In genomic region chr17:44344939-44345496, GRCh38 we compare ENCODE assay signal across 7 cellular contexts. TPM values are rescaled to one million over a fixed set of nuclear protein-coding genes. Genes with fewer than 3 reads are reported as not detected.
DNase-seq lines count a peak whose midpoint lies in the region; ATAC-seq and TF ChIP-seq lines count a peak whose summit lies in the region.

Gene GRN, plus strand, starts transcription at chr17:44345302. Its CDS starts 3,863 bp downstream, at chr17:44349165.

- H2AFZ ChIP-seq in mammary epithelial cell (ENCODE audit: low read depth, low read length): peak within 1 kb of the TSS; percentile 85

- TSS peak; percentile 90 for BruUV-seq in mammary epithelial cell (replicated peaks; lab: Mats Ljungman, UMichigan)

- H3K9me3 ChIP-seq in WERI-Rb-1 (ENCODE audit: severe bottlenecking) (no peaks in the 10 kb centered on the region), mammary epithelial cell (replicated peaks; ENCODE audit: insufficient read depth, low read length) (no peaks in the 10 kb centered on the region), iPS-20b (ENCODE audit: insufficient read depth, low read depth, low read length) (no peaks in the 10 kb centered on the region)

- 0% methylated on average over 11 of the region's 26 CpGs for WGBS in mammary epithelial cell (ENCODE audit: low coverage, missing lambda C conversion rate)

- peak within 1 kb of the TSS; percentile 80 for H3K4me3 ChIP-seq in WERI-Rb-1 (ENCODE audit: low read depth, low read length)
- H3K4me3 ChIP-seq in mammary epithelial cell (replicated peaks in 1 of 3; ENCODE audit: insufficient read depth in 1 of 3, low read depth in 2 of 3, low read length in 3 of 3): peak within 1 kb of the TSS; percentile 79 to 87 (median 86)
- peak within 1 kb of the TSS; percentile 92 for H3K4me3 ChIP-seq in iPS-20b (ENCODE audit: low read length)
- H3K4me3 ChIP-seq in skin epidermis: peak within 1 kb of the TSS; percentile 72 to 94 (median 86)

- DNase-seq in NCI-H2196 (lab: John Stamatoyannopoulos, UW; ENCODE audit: unreplicated experiment) (peak; percentile 98), WERI-Rb-1 (peak; percentile 98), mammary epithelial cell (peak; percentile 98)

- peak; percentile 69 for ATAC-seq in GM18511 (IDR thresholded peaks at IDR 0.05; ENCODE audit: unreplicated experiment)
- ATAC-seq in HG03066 (IDR thresholded peaks at IDR 0.05; ENCODE audit: low read depth, unreplicated experiment): peak; percentile 67

- peak within 1 kb of the TSS; percentile 54 for H3K27ac ChIP-seq in WERI-Rb-1
- peak within 1 kb of the TSS; percentile 67 for H3K27ac ChIP-seq in mammary epithelial cell (ENCODE audit: insufficient read depth, low read depth, low read length)
- no peak within 1 kb of the TSS for H3K27ac ChIP-seq in iPS-20b (ENCODE audit: low read length)
- peak within 1 kb of the TSS; percentile 68 to 97 (median 91) for H3K27ac ChIP-seq in skin epidermis

- H3K36me3 ChIP-seq in WERI-Rb-1 (peaks cover 4% of the 10 kb centered on the region; the same call in 1 of the 2 replicates), mammary epithelial cell (ENCODE audit: insufficient read depth, low read length) (no peaks in the 10 kb centered on the region), iPS-20b (ENCODE audit: insufficient read depth, low read depth, low read length) (no peaks in the 10 kb centered on the region)

- H4K20me1 ChIP-seq in mammary epithelial cell (ENCODE audit: insufficient read depth, low read length): no peaks in the 10 kb centered on the region

- peaks cover 32% of the 10 kb centered on the region for H3K79me2 ChIP-seq in mammary epithelial cell (ENCODE audit: insufficient read depth, low read length)

- dilution Hi-C loops in mammary epithelial cell (cut with HindIII; ENCODE audit: low sequenced_read_pairs): no loop called here

- no peak for TF ChIP-seq CTCF in WERI-Rb-1 (IDR thresholded peaks at IDR 0.05; ENCODE audit: low read depth, low read length)
- no peak for TF ChIP-seq CTCF in mammary epithelial cell (conservative IDR thresholded peaks at IDR 0.05 in 1 of 2, IDR thresholded peaks at IDR 0.05 in 1 of 2; ENCODE audit: extremely low read depth in 1 of 2, insufficient read depth in 1 of 2, low read depth in 1 of 2, low read length in 2 of 2)

- H3K27me3 ChIP-seq in WERI-Rb-1 (ENCODE audit: insufficient read depth, low read depth, severe bottlenecking) (no peaks in the 10 kb centered on the region), mammary epithelial cell (ENCODE audit: insufficient read depth, low read length) (no peaks in the 10 kb centered on the region), iPS-20b (ENCODE audit: insufficient read depth, low read length) (peaks cover 14% of the 10 kb centered on the region)

- H3K9ac ChIP-seq in mammary epithelial cell (ENCODE audit: insufficient read depth, low read length) (peak within 1 kb of the TSS; percentile 83), iPS-20b (ENCODE audit: low read depth, low read length) (peak within 1 kb of the TSS; percentile 80)

- H3K4me2 ChIP-seq in mammary epithelial cell (ENCODE audit: insufficient read depth, low read depth, low read length): peak within 1 kb of the TSS; percentile 91

- CTCF ChIA-PET in mammary epithelial cell (lab: Charles Lee; ENCODE audit: low non-redundant PET): interaction anchor here (0.6 to 1.4 kb wide), 6 partner anchors 18 to 262 kb away, joined by 3 to 5 read pairs (median 3); partner anchors contain the start of gene RUNDC3A

- H3K4me1 ChIP-seq in mammary epithelial cell (ENCODE audit: insufficient read depth, low read length) (peaks cover 34% of the 10 kb centered on the region), iPS-20b (ENCODE audit: insufficient read depth, low read length) (0 out of 2 replicates have a peak, but pooled peaks cover 5% of the 10 kb centered on the region)

- intact Hi-C loops in mammary epithelial cell (cut with micrococcal nuclease): loop anchor here (2.0 to 5.0 kb wide), 4 partner anchors 20 to 343 kb away; partner anchors contain the start of genes NAGS and SLC25A39

- in situ Hi-C loops in mammary epithelial cell (cut with MboI; ENCODE audit: low sequenced_read_pairs in 2 of 2): no loop called here

RNA-seq across cellular contexts. Expression of gene GRN, which starts in this region (rescaled TPM):
- total RNA-seq in mammary epithelial cell: 100 to 1,000 TPM; 288 to 394 TPM
- 369 TPM for polyA plus RNA-seq in mammary epithelial cell
- 293 TPM for polyA minus RNA-seq in mammary epithelial cell
